ENCODE assay signal across 28 cellular contexts in the genomic region with DNA sequence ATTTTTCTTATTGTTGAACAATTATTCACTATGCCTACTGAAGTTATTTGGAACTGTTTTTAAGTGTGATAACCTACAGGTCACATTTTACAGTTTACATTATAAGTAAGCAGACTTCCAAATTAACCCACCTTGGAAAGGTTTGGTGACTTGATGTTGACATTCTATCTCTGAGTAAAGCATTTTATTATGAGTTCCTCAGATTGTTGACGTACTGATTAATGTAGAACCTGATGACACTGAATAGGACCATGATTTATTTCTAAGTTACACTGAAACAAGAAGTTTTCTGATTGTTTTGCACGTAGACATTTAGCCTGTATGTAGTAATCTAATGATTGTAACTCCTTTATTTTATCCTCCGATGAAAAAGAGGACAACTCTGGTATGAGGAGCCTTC. TPM values are rescaled to one million over a fixed set of nuclear protein-coding genes. Genes with fewer than 3 reads are reported as not detected.
"Had no signal": no experiment of that assay in that cellular context is flagged by ENCODE, and none has a peak within 500 bp of the region (broad histone marks: within the 10 kb centered on the region; RNA-seq: fewer than 3 reads in every experiment).

No MANE protein-coding gene starts in this region.

- H3K27ac Mint-ChIP-seq: activated CD4-positive, alpha-beta T cell treated with anti-CD3 and anti-CD28 coated beads, Interleukin-2, amount 10 ng/mL, durations not matched to agents 7 days and 5 days; activated CD8-positive, alpha-beta memory T cell treated with anti-CD3 and anti-CD28 coated beads, Interleukin-2, amount 10 ng/mL, durations not matched to agents 7 days and 5 days; activated CD8-positive, alpha-beta T cell treated with anti-CD3 and anti-CD28 coated beads for 36 hours; activated naive CD4-positive, alpha-beta T cell treated with anti-CD3 and anti-CD28 coated beads, Interleukin-2, amount 50 U/mL, for 24 hours; naive B cell; stimulated activated memory B cell treated with anti-CD40 and anti-IgM and Interleukin-4, amounts not matched to agents 10 μg/mL and 1 μg/mL and 100 μg/mL, for 72 hours had no signal

- ATAC-seq: activated CD4-positive, CD25-positive, alpha-beta regulatory T cell treated with anti-CD3 and anti-CD28 coated beads, Interleukin-2, amount 50 U/mL, for 24 hours; activated CD8-positive, alpha-beta memory T cell treated with anti-CD3 and anti-CD28 coated beads, Interleukin-2, amount 10 ng/mL, durations not matched to agents 7 days and 5 days; activated CD8-positive, alpha-beta T cell treated with anti-CD3 and anti-CD28 coated beads for 36 hours; left lobe of liver; right lobe of liver had no signal

- H3K4me1 Mint-ChIP-seq: activated CD4-positive, alpha-beta T cell treated with anti-CD3 and anti-CD28 coated beads, Interleukin-2, amount 10 ng/mL, durations not matched to agents 7 days and 5 days; activated CD8-positive, alpha-beta memory T cell treated with anti-CD3 and anti-CD28 coated beads, Interleukin-2, amount 10 ng/mL, durations not matched to agents 7 days and 5 days; activated naive CD4-positive, alpha-beta T cell treated with anti-CD3 and anti-CD28 coated beads, Interleukin-2, amount 50 U/mL, for 24 hours; brain; naive B cell; stimulated activated memory B cell treated with anti-CD40 and anti-IgM and Interleukin-4, amounts not matched to agents 10 μg/mL and 1 μg/mL and 100 μg/mL, for 72 hours had no signal

- H3K27me3 Mint-ChIP-seq: activated CD8-positive, alpha-beta memory T cell treated with anti-CD3 and anti-CD28 coated beads, Interleukin-2, amount 10 ng/mL, durations not matched to agents 7 days and 5 days; brain had no signal

- H3K4me1 ChIP-seq: lower lobe of right lung, right lobe of liver, suprapubic skin, tibial nerve had no signal

- H3K36me3 Mint-ChIP-seq: activated CD8-positive, alpha-beta memory T cell treated with anti-CD3 and anti-CD28 coated beads, Interleukin-2, amount 10 ng/mL, durations not matched to agents 7 days and 5 days; activated naive CD4-positive, alpha-beta T cell treated with anti-CD3 and anti-CD28 coated beads, Interleukin-2, amount 50 U/mL, for 24 hours; brain; naive B cell; stimulated activated memory B cell treated with anti-CD40 and anti-IgM and Interleukin-4, amounts not matched to agents 10 μg/mL and 1 μg/mL and 100 μg/mL, for 72 hours had no signal

- H3K36me3 ChIP-seq: lower lobe of right lung, right lobe of liver, stomach, suprapubic skin, tibial nerve had no signal

- H3K27ac ChIP-seq: lower lobe of right lung, right lobe of liver, skin epidermis, stomach, suprapubic skin, tibial nerve, VCaP had no signal

- DNase-seq: activated CD4-positive, alpha-beta T cell treated with anti-CD3 and anti-CD28 coated beads, Interleukin-2, amount 10 ng/mL, durations not matched to agents 7 days and 5 days; activated CD8-positive, alpha-beta memory T cell treated with anti-CD3 and anti-CD28 coated beads, Interleukin-2, amount 10 ng/mL, durations not matched to agents 7 days and 5 days; activated CD8-positive, alpha-beta T cell treated with anti-CD3 and anti-CD28 coated beads for 36 hours; activated effector memory CD4-positive, alpha-beta T cell treated with anti-CD3 and anti-CD28 coated beads, Interleukin-2, amount 50 U/mL, for 16 hours; activated T-cell treated with anti-CD3 and anti-CD28 coated beads for 4 hours; anterior cingulate cortex; caudate nucleus; effector CD4-positive, alpha-beta T cell; foreskin melanocyte; lower lobe of right lung; naive B cell; nucleus accumbens; right lobe of liver; stimulated activated CD4-positive, alpha-beta T cell treated with anti-CD3 and anti-CD28 coated beads, Interleukin-2, amount 100 ng/mL, for 24 hours; stomach had no signal

- H3K9me3 ChIP-seq: lower lobe of right lung, stomach, suprapubic skin had no signal

- H3K4me3 Mint-ChIP-seq: activated CD4-positive, alpha-beta T cell treated with anti-CD3 and anti-CD28 coated beads, Interleukin-2, amount 10 ng/mL, durations not matched to agents 7 days and 5 days; activated CD8-positive, alpha-beta memory T cell treated with anti-CD3 and anti-CD28 coated beads, Interleukin-2, amount 10 ng/mL, durations not matched to agents 7 days and 5 days; activated CD8-positive, alpha-beta T cell treated with anti-CD3 and anti-CD28 coated beads for 36 hours; activated naive CD4-positive, alpha-beta T cell treated with anti-CD3 and anti-CD28 coated beads, Interleukin-2, amount 50 U/mL, for 24 hours; brain; dendritic cell treated with granulocyte-macrophage colony-stimulating factor and Interleukin-4, amounts not matched to agents 40 ng/mL and 50 ng/mL, for 4 days; naive B cell; stimulated activated memory B cell treated with anti-CD40 and anti-IgM and Interleukin-4, amounts not matched to agents 10 μg/mL and 1 μg/mL and 100 μg/mL, for 72 hours had no signal

- FAIRE-seq: endometrium, urothelium cell line had no signal

- H3K9me3 Mint-ChIP-seq: activated CD4-positive, alpha-beta T cell treated with anti-CD3 and anti-CD28 coated beads, Interleukin-2, amount 10 ng/mL, durations not matched to agents 7 days and 5 days; activated CD8-positive, alpha-beta T cell treated with anti-CD3 and anti-CD28 coated beads for 36 hours; activated naive CD4-positive, alpha-beta T cell treated with anti-CD3 and anti-CD28 coated beads, Interleukin-2, amount 50 U/mL, for 24 hours; dendritic cell treated with granulocyte-macrophage colony-stimulating factor and Interleukin-4, amounts not matched to agents 40 ng/mL and 50 ng/mL, for 4 days had no signal

- H3K27me3 ChIP-seq: right lobe of liver, stomach, suprapubic skin, tibial nerve had no signal

- H3K4me3 ChIP-seq: lower lobe of right lung, right lobe of liver, skin epidermis, stomach, suprapubic skin, tibial nerve had no signal

RNA-seq across cellular contexts. Expression of a gene that starts 17.0 kb away (rescaled TPM):
- total RNA-seq: activated CD4-positive, alpha-beta T cell treated with anti-CD3 and anti-CD28 coated beads, Interleukin-2, amount 10 ng/mL, durations not matched to agents 7 days and 5 days; activated CD8-positive, alpha-beta memory T cell treated with anti-CD3 and anti-CD28 coated beads, Interleukin-2, amount 10 ng/mL, durations not matched to agents 7 days and 5 days; activated CD8-positive, alpha-beta T cell treated with anti-CD3 and anti-CD28 coated beads for 36 hours; left lobe of liver had no signal
- polyA plus RNA-seq: neural cell had no signal

RNA-seq across cellular contexts. Expression of a gene that starts 43.5 kb away (rescaled TPM):
- total RNA-seq: activated CD8-positive, alpha-beta memory T cell treated with anti-CD3 and anti-CD28 coated beads, Interleukin-2, amount 10 ng/mL, durations not matched to agents 7 days and 5 days; activated CD8-positive, alpha-beta T cell treated with anti-CD3 and anti-CD28 coated beads for 36 hours had no signal
- polyA plus RNA-seq: neural cell had no signal

RNA-seq across cellular contexts. Expression of a gene that starts 57.0 kb away (rescaled TPM):
- total RNA-seq: activated CD4-positive, alpha-beta T cell treated with anti-CD3 and anti-CD28 coated beads, Interleukin-2, amount 10 ng/mL, durations not matched to agents 7 days and 5 days; activated CD8-positive, alpha-beta memory T cell treated with anti-CD3 and anti-CD28 coated beads, Interleukin-2, amount 10 ng/mL, durations not matched to agents 7 days and 5 days; activated CD8-positive, alpha-beta T cell treated with anti-CD3 and anti-CD28 coated beads for 36 hours; left lobe of liver; suprapubic skin had no signal
- polyA plus RNA-seq: neural cell had no signal
